8 cellular contexts compared by ENCODE assay signal in the genomic region with DNA sequence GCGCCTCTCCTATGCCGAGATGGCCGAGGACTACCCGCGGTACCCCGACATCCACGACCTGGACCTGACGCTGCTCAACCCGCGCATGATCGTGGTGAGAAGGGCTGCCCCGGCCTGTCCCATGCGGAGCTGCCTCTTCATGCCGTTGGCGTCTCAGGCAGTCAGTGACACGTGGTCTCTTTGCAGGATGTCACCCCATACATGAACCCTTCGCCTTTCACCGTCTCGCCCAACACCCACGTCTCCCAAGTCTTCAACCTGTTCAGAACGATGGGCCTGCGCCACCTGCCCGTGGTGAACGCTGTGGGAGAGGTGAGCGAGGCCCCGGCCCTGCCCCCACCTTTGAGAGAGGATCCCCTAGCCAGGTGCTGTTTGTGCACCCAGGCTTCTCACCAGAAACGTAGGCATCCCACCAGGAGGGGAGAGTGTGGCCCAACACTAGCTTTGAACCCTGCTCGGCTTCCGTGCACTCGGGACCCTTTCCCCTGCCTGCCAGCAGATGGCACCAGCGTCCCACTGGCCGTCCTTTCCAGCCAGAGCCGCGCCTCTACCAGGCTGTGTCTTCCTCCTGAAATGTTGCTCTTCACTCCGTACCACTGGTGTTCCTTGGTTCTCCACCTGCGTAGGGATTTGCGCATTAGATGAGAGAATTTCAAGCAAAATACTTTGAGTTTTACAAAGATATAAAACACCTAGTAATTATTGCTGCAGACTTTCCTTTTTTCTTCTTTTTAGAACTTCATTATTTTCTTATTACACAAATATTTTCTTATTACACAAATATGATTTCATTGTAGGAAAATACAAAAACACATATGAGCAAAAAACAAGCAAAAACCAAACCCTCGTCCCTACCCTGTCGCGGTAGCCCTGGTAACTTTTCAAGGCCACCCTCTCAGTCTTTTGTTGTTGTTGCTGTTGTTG. TPM values are rescaled to one million over a fixed set of nuclear protein-coding genes. Genes with fewer than 3 reads are reported as not detected.
A peak's percentile ranks its signal among the peaks of the same experiment; 100 is the strongest.
DNase-seq lines count a peak whose midpoint lies in the region; ATAC-seq and TF ChIP-seq lines count a peak whose summit lies in the region.

No MANE protein-coding gene starts in this region.

- peaks cover 0 to 1% (median 0%) of the 10 kb centered on the region in 6 donors for H3K9me3 Mint-ChIP-seq in immature natural killer cell

- peaks cover 5% of the 10 kb centered on the region in 2 donors for H3K4me1 Mint-ChIP-seq in immature natural killer cell

- H3K27me3 ChIP-seq in brain microvascular endothelial cell (replicated peaks) = no peaks in the 10 kb centered on the region

- H3K36me3 ChIP-seq in brain microvascular endothelial cell (replicated peaks) = peaks cover 84% of the 10 kb centered on the region

- TF ChIP-seq CTCF in WI38 (IDR thresholded peaks at IDR 0.05; ENCODE audit: low read depth, low read length) (peak; percentile 100), brain microvascular endothelial cell (IDR thresholded peaks at IDR 0.05; ENCODE audit: low read depth, low read length, missing control alignments) (peak; percentile 100)

- H3K27me3 Mint-ChIP-seq in immature natural killer cell (ENCODE audit: low read depth in 3 of 3) = no peaks in the 10 kb centered on the region

- H3K27ac Mint-ChIP-seq in immature natural killer cell = no peak overlapping the region

- H3K4me3 ChIP-seq in WI38 (ENCODE audit: low read depth, low read length) (no peak overlapping the region), brain microvascular endothelial cell (ENCODE audit: low read depth, low read length) (no peak overlapping the region)

- H3K27ac ChIP-seq in brain microvascular endothelial cell = no peak overlapping the region

- no peak for ATAC-seq in GM21717 (IDR thresholded peaks at IDR 0.05; ENCODE audit: unreplicated experiment)

- peak; percentile 32 for DNase-seq in NK-92 treated with Interleukin-12 subunit alpha and Interleukin-12 subunit beta, amount 100 ng/mL, for 24 hours (lab: John Stamatoyannopoulos, UW)
- no peak for DNase-seq in NK-92 (lab: John Stamatoyannopoulos, UW; ENCODE audit: unreplicated experiment)
- peak; percentile 42 for DNase-seq in NCI-H2107 treated with DMSO at 0.1 percent for 48 hours (lab: John Stamatoyannopoulos, UW; ENCODE audit: unreplicated experiment)
- DNase-seq in brain microvascular endothelial cell = peak; percentile 31
- DNase-seq in immature natural killer cell = peak; percentile 54 to 70 (median 63)
- peak; percentile 80 for DNase-seq in stimulated activated CD4-positive, alpha-beta T cell treated with anti-CD3 and anti-CD28 coated beads, Interleukin-15, amount 100 ng/mL, for 24 hours

- in situ Hi-C loops in brain microvascular endothelial cell (cut with HindIII; ENCODE audit: low pct_ligation_motif_present, low sequenced_read_pairs) = no loop called here

- H3K36me3 Mint-ChIP-seq in immature natural killer cell = peaks cover 10 to 42% (median 23%) of the 10 kb centered on the region in 3 donors

- H3K4me3 Mint-ChIP-seq in immature natural killer cell = no peak overlapping the region

RNA-seq across cellular contexts. Expression of gene NPPA, which starts 9.0 kb away (rescaled TPM):
- not detected for polyA plus RNA-seq in immature natural killer cell

RNA-seq across cellular contexts. Expression of gene NPPB, which starts 20.1 kb away (rescaled TPM):
- polyA plus RNA-seq in immature natural killer cell = not detected

RNA-seq across cellular contexts. Expression of gene CLCN6, which starts 32.6 kb away (rescaled TPM):
- 1 to 10 TPM; 1.1 to 3.6 (median 1.5) TPM for polyA plus RNA-seq in immature natural killer cell

RNA-seq across cellular contexts. Expression of gene MTHFR, which starts 32.8 kb away (rescaled TPM):
- 10 to 100 TPM in 1 of 3 donors, 1 to 10 TPM in 2; 5.0 to 15.2 (median 7.6) TPM for polyA plus RNA-seq in immature natural killer cell
